9 cellular contexts compared by ENCODE assay signal in the genomic region with DNA sequence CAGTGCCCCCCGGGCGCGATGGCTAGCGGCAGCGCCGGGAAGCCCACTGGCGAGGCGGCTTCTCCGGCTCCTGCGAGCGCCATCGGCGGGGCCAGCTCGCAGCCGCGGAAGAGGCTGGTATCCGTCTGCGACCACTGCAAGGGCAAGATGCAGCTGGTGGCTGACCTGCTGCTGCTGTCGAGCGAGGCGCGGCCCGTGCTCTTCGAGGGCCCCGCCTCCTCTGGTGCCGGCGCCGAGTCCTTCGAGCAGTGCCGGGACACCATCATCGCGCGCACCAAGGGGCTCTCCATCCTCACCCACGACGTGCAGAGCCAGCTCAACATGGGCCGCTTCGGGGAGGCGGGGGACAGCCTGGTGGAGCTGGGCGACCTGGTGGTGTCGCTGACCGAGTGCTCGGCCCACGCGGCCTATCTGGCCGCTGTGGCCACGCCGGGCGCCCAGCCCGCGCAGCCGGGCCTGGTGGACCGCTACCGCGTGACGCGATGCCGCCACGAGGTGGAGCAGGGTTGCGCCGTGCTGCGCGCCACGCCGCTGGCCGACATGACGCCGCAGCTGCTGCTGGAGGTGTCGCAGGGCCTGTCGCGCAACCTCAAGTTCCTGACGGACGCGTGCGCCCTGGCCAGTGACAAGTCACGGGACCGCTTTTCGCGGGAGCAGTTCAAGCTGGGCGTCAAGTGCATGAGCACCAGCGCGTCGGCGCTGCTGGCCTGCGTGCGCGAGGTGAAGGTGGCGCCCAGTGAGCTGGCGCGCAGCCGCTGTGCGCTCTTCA. TPM values are rescaled to one million over a fixed set of nuclear protein-coding genes. Genes with fewer than 3 reads are reported as not detected.
DNase-seq lines count a peak whose midpoint lies in the region; ATAC-seq, FAIRE-seq and TF ChIP-seq lines count a peak whose summit lies in the region.
"Had no signal": no experiment of that assay in that cellular context is flagged by ENCODE, and none has a peak within 500 bp of the region (broad histone marks: within the 10 kb centered on the region; RNA-seq: fewer than 3 reads in every experiment).

No MANE protein-coding gene starts in this region.

- FAIRE-seq in K562 (lab: Jason Lieb, UNC) = no peak
- FAIRE-seq: endometrium had no signal

- H3K9me3 ChIP-seq in K562 (replicated peaks; ENCODE audit: control insufficient read depth, insufficient read depth, low read depth, low read length) (no peaks in the 10 kb centered on the region), left lung (no peaks in the 10 kb centered on the region), thyroid gland (no peaks in the 10 kb centered on the region)

- no peaks in the 10 kb centered on the region for H3K27me3 ChIP-seq in K562 (ENCODE audit: control insufficient read depth in 2 of 2, insufficient read depth in 2 of 2, low read length in 2 of 2)
- H3K27me3 ChIP-seq in left lung = no peaks in the 10 kb centered on the region
- H3K27me3 ChIP-seq in thyroid gland = no peaks in the 10 kb centered on the region

- peaks cover 43% of the 10 kb centered on the region for H3K79me2 ChIP-seq in K562 (ENCODE audit: control insufficient read depth, insufficient read depth, low read length)

- POLR2A ChIA-PET in K562 (lab: Yijun Ruan, JAX) = interaction anchor here (0.6 to 0.7 kb wide), 2 partner anchors 21 to 1711 kb away, joined by 3 to 4 read pairs; no protein-coding TSS in a partner anchor

- H3K4me1 ChIP-seq in K562 (replicated peaks in 1 of 2; ENCODE audit: control insufficient read depth in 2 of 2, insufficient read depth in 2 of 2, low read length in 2 of 2) = peaks cover 12 to 31% of the 10 kb centered on the region in 2 experiments
- peaks cover 12 to 69% of the 10 kb centered on the region in 2 donors for H3K4me1 ChIP-seq in left lung
- H3K4me1 ChIP-seq in thyroid gland = peaks cover 5 to 16% of the 10 kb centered on the region in 2 donors

- H3K27ac ChIP-seq in K562 (ENCODE audit: extremely low read depth, low read depth, low read length) = no peak overlapping the region
- peak overlapping the region; percentile 98 to 99 for H3K27ac ChIP-seq in left lung
- H3K27ac ChIP-seq in thyroid gland = peak overlapping the region in 2 of 3 donors; percentile 64 to 96

- ATAC-seq in K562 (no peak), left lung (no peak), GM18520 (IDR thresholded peaks at IDR 0.05; ENCODE audit: unreplicated experiment) (no peak)

- intact Hi-C loops in K562 (cut with micrococcal nuclease) = no loop called here
- intact Hi-C loops in left lung (cut with DNase I) = loop anchor here in 1 of 2 donors (10.0 kb wide), 1 partner anchor 92 kb away; no protein-coding TSS in a partner anchor
- intact Hi-C loops in thyroid gland (cut with DNase I) = no loop called here

- no peak overlapping the region for H3K4me2 ChIP-seq in K562 (ENCODE audit: insufficient read depth, low read length)

- no TSS peak for BruUV-seq in K562 (replicated peaks; lab: Mats Ljungman, UMichigan)

- TF ChIP-seq POLR2A in K562 (conservative IDR thresholded peaks at IDR 0.05) (no peak), thyroid gland (IDR thresholded peaks at IDR 0.05) (no peak)

- H4K20me1 ChIP-seq in K562 (replicated peaks; ENCODE audit: control insufficient read depth, insufficient read depth, low read length) = no peaks in the 10 kb centered on the region

- peak; percentile 19 for DNase-seq in activated gamma-delta T cell (lab: John Stamatoyannopoulos, UW)
- DNase-seq in activated gamma-delta T cell treated with Interleukin-2 at 50 U/mL for 16 hours = no peak
- DNase-seq in K562 (ENCODE audit: extremely low read depth in 1 of 4, low spot score in 3 of 4) = no peak
- DNase-seq in left lung = peak; percentile 38 to 80
- DNase-seq in thyroid gland = no peak
- no peak for DNase-seq in DMS79 treated with DMSO at 0.1 percent for 48 hours (lab: John Stamatoyannopoulos, UW)
- no peak for DNase-seq in putamen (ENCODE audit: low spot score)

- CTCF ChIA-PET in K562 (lab: Yijun Ruan, JAX; ENCODE audit: low intra/inter-chr PET ratio) = no interaction called here

- TF ChIP-seq RAD21 in K562 (CRISPR knock-in tag; conservative IDR thresholded peaks at IDR 0.05 in 1 of 2, IDR thresholded peaks at IDR 0.05 in 1 of 2) = no peak

- H3K9ac ChIP-seq in K562 (ENCODE audit: insufficient read depth in 1 of 2, low read depth in 2 of 2, low read length in 2 of 2) = no peak overlapping the region

- in situ Hi-C loops in K562 (cut with MboI) = no loop called here

- H3K9me1 ChIP-seq in K562 (ENCODE audit: control insufficient read depth, insufficient read depth, low read length) = no peaks in the 10 kb centered on the region

- H3K36me3 ChIP-seq in K562 (ENCODE audit: control insufficient read depth, insufficient read depth, low read length) (peaks cover 13% of the 10 kb centered on the region; the same call in 1 of the 3 replicates), left lung (peaks cover 0 to 12% of the 10 kb centered on the region in 2 donors), thyroid gland (peaks cover 0 to 5% of the 10 kb centered on the region in 2 donors)

- no peak overlapping the region for H2AFZ ChIP-seq in K562 (ENCODE audit: low read depth, low read length)

- TF ChIP-seq EP300 in K562 (IDR thresholded peaks at IDR 0.05; ENCODE audit: low read length) = no peak

- WGBS in K562 (ENCODE audit: insufficient coverage, low coverage, missing lambda C conversion rate) = 95% methylated on average over 37 of the region's 91 CpGs
- 84 to 94% methylated on average over 6 to 19 of the region's 91 CpGs for WGBS in thyroid gland, 2 donors

- no peak for TF ChIP-seq CTCF in K562 (IDR thresholded peaks at IDR 0.05 in 2 of 3, conservative IDR thresholded peaks at IDR 0.05 in 1 of 3; ENCODE audit: insufficient read depth in 2 of 3, low read depth in 1 of 3, low read length in 3 of 3)
- TF ChIP-seq CTCF in left lung (IDR thresholded peaks at IDR 0.05) = no peak
- TF ChIP-seq CTCF in thyroid gland (IDR thresholded peaks at IDR 0.05) = no peak

- H3K4me3 ChIP-seq in K562 (peak overlapping the region; percentile 90; the same call in 1 of the 2 replicates), left lung (peak overlapping the region; percentile 82 to 84), thyroid gland (replicated peaks in 1 of 3) (peak overlapping the region in 2 of 3 donors; percentile 13 to 90)

TF ChIP-seq in K562, 482 proteins besides CTCF, POLR2A, EP300 and RAD21 (continues in another document):
- TF ChIP-seq, protein P1, sequence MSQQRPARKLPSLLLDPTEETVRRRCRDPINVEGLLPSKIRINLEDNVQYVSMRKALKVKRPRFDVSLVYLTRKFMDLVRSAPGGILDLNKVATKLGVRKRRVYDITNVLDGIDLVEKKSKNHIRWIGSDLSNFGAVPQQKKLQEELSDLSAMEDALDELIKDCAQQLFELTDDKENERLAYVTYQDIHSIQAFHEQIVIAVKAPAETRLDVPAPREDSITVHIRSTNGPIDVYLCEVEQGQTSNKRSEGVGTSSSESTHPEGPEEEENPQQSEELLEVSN (IDR thresholded peaks at IDR 0.05; ENCODE audit: borderline replicate concordance in 1 of 2, extremely low read depth in 1 of 2, insufficient read depth in 1 of 2, insufficient read length in 1 of 2, low read depth in 1 of 2, low read length in 1 of 2, poor library complexity in 1 of 2, severe bottlenecking in 1 of 2) = peak in 1 of 2 experiments; percentile 4
- TF ChIP-seq ZEB2 (IDR thresholded peaks at IDR 0.05) (no peak), RBFOX2 (IDR thresholded peaks at IDR 0.05; ENCODE audit: low read depth, low read length) (peak; percentile 74)

RNA-seq across cellular contexts. Expression of gene TLNRD1, which starts 1.7 kb away (rescaled TPM):
- 7.4 and 16.8 TPM in 2 replicates for total RNA-seq in K562 (2011; cell fraction: chromatin; rRNA removed; ENCODE audit: low replicate concordance)
- total RNA-seq in K562 (2011; cell fraction: nucleolus; rRNA removed) = 17.1 and 29.2 TPM in 2 replicates
- 11.0 and 14.4 TPM in 2 replicates for total RNA-seq in K562 (2011; cell fraction: nucleoplasm; rRNA removed)
- 23.4 and 25.4 TPM in 2 replicates for total RNA-seq in K562 (2014; rRNA removed)
- 4.3 and 4.8 TPM in 2 replicates for total RNA-seq in K562 (2014; rRNA removed; fragmentation: Illumina TruSeq; extraction: Trizol)
- 5.5 and 5.7 TPM in 2 replicates for total RNA-seq in K562 (2015; rRNA removed; fragmentation: Illumina TruSeq; extraction: Trizol)
- total RNA-seq in K562 (2021) = 26.7 and 33.1 TPM in 2 replicates
- polyA plus RNA-seq in K562 (2011; rRNA removed) = 4.5 and 9.5 TPM in 2 replicates
- 4.6 and 46.8 TPM in 2 replicates for polyA plus RNA-seq in K562 (2011; cell fraction: cytosol; rRNA removed)
- 3.1 and 13.4 TPM in 2 replicates for polyA plus RNA-seq in K562 (2011; cell fraction: nucleus; rRNA removed)
- polyA plus RNA-seq in K562 (2012) = 11.4 and 15.1 TPM in 2 replicates
- polyA plus RNA-seq in K562 (2014; fragmentation: Illumina TruSeq; extraction: Trizol) = 4.2 and 4.7 TPM in 2 replicates
- 1 to 10 TPM; 1.1 to 1.9 TPM for polyA plus RNA-seq in K562 (2014; fragmentation: Nextera tagmentation; extraction: Ambion mirVana)
- 16.2 and 21.5 TPM in 2 replicates for polyA plus RNA-seq in K562 (2014; rRNA removed)
- polyA minus RNA-seq in K562 (2011; rRNA and poly(A)+ RNA removed) = 1.9 and 7.4 TPM in 2 replicates
- 10.8 and 23.4 TPM in 2 replicates for polyA minus RNA-seq in K562 (2011; cell fraction: cytosol; rRNA and poly(A)+ RNA removed)
- polyA minus RNA-seq in K562 (2011; cell fraction: nucleus; rRNA and poly(A)+ RNA removed) = 8.1 and 17.0 TPM in 2 replicates
- total RNA-seq in left lung = 10 to 100 TPM; 19.2 to 27.6 TPM
- total RNA-seq in thyroid gland = 10 to 100 TPM; 11.8 to 25.5 (median 19.4) TPM

RNA-seq across cellular contexts. Expression of gene MESD, which starts 12.8 kb away (rescaled TPM):
- total RNA-seq in K562 (2011; cell fraction: chromatin; rRNA removed; ENCODE audit: low replicate concordance) = 28.7 and 34.6 TPM in 2 replicates
- total RNA-seq in K562 (2011; cell fraction: nucleolus; rRNA removed) = 24.3 and 27.2 TPM in 2 replicates
- 38.3 and 58.0 TPM in 2 replicates for total RNA-seq in K562 (2011; cell fraction: nucleoplasm; rRNA removed)
- total RNA-seq in K562 (2014; rRNA removed) (22.8 and 26.5 TPM in 2 replicates), K562 (2014; rRNA removed; fragmentation: Illumina TruSeq; extraction: Trizol) (28.2 and 31.4 TPM in 2 replicates), K562 (2015; rRNA removed; fragmentation: Illumina TruSeq; extraction: Trizol) (38.2 and 39.7 TPM in 2 replicates), K562 (2021) (23.9 and 24.1 TPM in 2 replicates), left lung (10 to 100 TPM; 24.2 to 28.2 TPM), thyroid gland (10 to 100 TPM; 53.7 to 74.6 (median 70.9) TPM)
- polyA plus RNA-seq in K562 (2011; rRNA removed) (11.5 and 20.0 TPM in 2 replicates), K562 (2014; fragmentation: Illumina TruSeq; extraction: Trizol) (27.0 and 29.7 TPM in 2 replicates), K562 (2014; fragmentation: Nextera tagmentation; extraction: Ambion mirVana) (10 to 100 TPM; 11.3 to 17.0 TPM), K562 (2014; rRNA removed) (18.9 and 20.7 TPM in 2 replicates)
- polyA plus RNA-seq in K562 (2011; cell fraction: cytosol; rRNA removed) = 9.6 TPM in 2 replicates
- polyA plus RNA-seq in K562 (2011; cell fraction: nucleus; rRNA removed) = 11.6 and 12.9 TPM in 2 replicates
- polyA plus RNA-seq in K562 (2012) = 22.1 and 28.2 TPM in 2 replicates
- polyA minus RNA-seq in K562 (2011; rRNA and poly(A)+ RNA removed) = 15.6 and 22.3 TPM in 2 replicates
- polyA minus RNA-seq in K562 (2011; cell fraction: cytosol; rRNA and poly(A)+ RNA removed) = 12.6 and 14.6 TPM in 2 replicates
- 10.2 and 15.2 TPM in 2 replicates for polyA minus RNA-seq in K562 (2011; cell fraction: nucleus; rRNA and poly(A)+ RNA removed)

Comparison
In these comparisons a context has a peak if more than half of its experiments do, and no peak if none do; other contexts are left out.
1. DNase-seq: peak in activated gamma-delta T cell (single experiment) and left lung (2 of 2); none in activated gamma-delta T cell treated with Interleukin-2 at 50 U/mL for 16 hours (single experiment), K562 (0 of 4), thyroid gland (0 of 2), DMS79 treated with DMSO at 0.1 percent for 48 hours (single experiment) and putamen (single experiment).
2. Peak in every context shown above with its lines, with median percentiles within 50 percentile points of each other: H3K4me3 ChIP-seq.